Comparison of ENCODE assay signal across 19 cellular contexts in the genomic region with DNA sequence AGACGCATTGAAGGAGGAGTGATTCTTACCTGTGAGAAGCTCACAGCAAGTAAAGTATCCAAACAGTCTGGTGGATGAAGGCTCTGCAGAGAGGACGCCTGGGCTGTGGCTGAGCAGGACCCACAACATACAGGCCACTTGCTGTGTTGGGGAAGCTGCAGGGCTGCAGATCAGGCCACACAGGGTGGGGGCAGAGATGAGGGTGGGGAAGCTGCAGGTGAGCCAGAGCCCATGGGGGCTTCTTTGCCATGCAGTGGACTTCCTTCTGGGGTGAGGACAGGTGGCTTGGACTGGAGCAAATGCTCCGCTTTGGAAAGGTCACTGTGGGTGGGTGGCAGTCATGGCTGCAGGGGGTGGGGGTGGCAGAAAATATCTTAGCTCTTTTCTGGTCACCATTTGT.
DNase-seq lines count a peak whose midpoint lies in the region; TF ChIP-seq lines count a peak whose summit lies in the region.
"Had no signal": no experiment of that assay in that cellular context is flagged by ENCODE, and none has a peak within 500 bp of the region (broad histone marks: within the 10 kb centered on the region; RNA-seq: fewer than 3 reads in every experiment).

No MANE protein-coding gene starts in this region.

- no peaks in the 10 kb centered on the region for H3K4me1 ChIP-seq in spleen
- H3K4me1 ChIP-seq: BE2C, HAP-1 had no signal

- H3K27ac Mint-ChIP-seq in chondrocyte (ENCODE audit: unreplicated experiment): no peak overlapping the region
- H3K27ac Mint-ChIP-seq: CD4-positive, CD25-positive, alpha-beta regulatory T cell; CD8-positive, alpha-beta memory T cell had no signal

- H3K9me3 ChIP-seq in spleen: peaks cover 0 to 29% (median 3%) of the 10 kb centered on the region in 8 donors
- H3K9me3 ChIP-seq: BE2C, HAP-1 had no signal

- H3K9me3 Mint-ChIP-seq in chondrocyte (ENCODE audit: low read depth): peaks cover 43% of the 10 kb centered on the region

- WGBS in spleen, 5 donors: 73 to 88% (median 84%) methylated on average over 2 to 3 of the region's 3 CpGs

- H3K4me1 Mint-ChIP-seq in chondrocyte (ENCODE audit: low read depth): no peaks in the 10 kb centered on the region
- H3K4me1 Mint-ChIP-seq: CD4-positive, CD25-positive, alpha-beta regulatory T cell; CD8-positive, alpha-beta memory T cell had no signal

- H3K4me3 ChIP-seq in coronary artery (no peak overlapping the region), spleen (no peak overlapping the region)
- H3K4me3 ChIP-seq: GM23248, HAP-1 had no signal

- TF ChIP-seq CTCF in chondrocyte (IDR thresholded peaks at IDR 0.05): no peak
- no peak for TF ChIP-seq CTCF in coronary artery (IDR thresholded peaks at IDR 0.05)
- no peak for TF ChIP-seq CTCF in spleen (IDR thresholded peaks at IDR 0.05 in 8 of 11, conservative IDR thresholded peaks at IDR 0.05 in 3 of 11)

- no peak for TF ChIP-seq POLR2A in spleen (IDR thresholded peaks at IDR 0.05)

- intact Hi-C loops in spleen (cut with DNase I; ENCODE audit: low total_unique reads): no loop called here

- H3K27me3 ChIP-seq in spleen (replicated peaks in 1 of 7): peaks cover 0 to 8% (median 0%) of the 10 kb centered on the region in 7 donors
- H3K27me3 ChIP-seq: BE2C had no signal

- no peak overlapping the region for H3K4me3 Mint-ChIP-seq in chondrocyte (ENCODE audit: unreplicated experiment)
- H3K4me3 Mint-ChIP-seq: CD4-positive, CD25-positive, alpha-beta regulatory T cell; CD8-positive, alpha-beta memory T cell had no signal

- H3K36me3 Mint-ChIP-seq in chondrocyte (ENCODE audit: low read depth): no peaks in the 10 kb centered on the region
- H3K36me3 Mint-ChIP-seq: CD4-positive, CD25-positive, alpha-beta regulatory T cell had no signal

- no peaks in the 10 kb centered on the region for H3K36me3 ChIP-seq in spleen
- H3K36me3 ChIP-seq: BE2C, HAP-1 had no signal

- DNase-seq in chondrocyte (ENCODE audit: low spot score) (peak; percentile 35), coronary artery (ENCODE audit: low spot score) (peak; percentile 58), mesenteric fat pad (ENCODE audit: low spot score) (peak; percentile 39), spleen (peak; percentile 50), SW 1271 (lab: John Stamatoyannopoulos, UW) (no peak), GM03348 (ENCODE audit: low spot score) (no peak), RPMI8226 (no peak)
- DNase-seq: ACHN; BE2C; C1 segment of cervical spinal cord; CD4-positive, CD25-positive, alpha-beta regulatory T cell; CD8-positive, alpha-beta memory T cell; COR-L47; DMS 273 treated with DMSO at 0.1 percent for 48 hours; DMS53; DND-41; EL; GM23248 had no signal

- H3K27ac ChIP-seq in coronary artery (no peak overlapping the region), spleen (no peak overlapping the region)
- H3K27ac ChIP-seq: GM23248 had no signal

- H3K27me3 Mint-ChIP-seq in chondrocyte (ENCODE audit: low read depth): no peaks in the 10 kb centered on the region
- H3K27me3 Mint-ChIP-seq: CD4-positive, CD25-positive, alpha-beta regulatory T cell; CD8-positive, alpha-beta memory T cell had no signal

Comparison
In these comparisons a context has a peak if more than half of its experiments do, and no peak if none do; other contexts are left out.
1. DNase-seq: peak in chondrocyte (single experiment), coronary artery (single experiment), mesenteric fat pad (single experiment) and spleen (single experiment); none in SW 1271 (0 of 2), GM03348 (single experiment) and RPMI8226 (single experiment).